ENCODE assay signal across 18 cellular contexts in genomic region chr22:42433754-42434153, GRCh38. TPM values are rescaled to one million over a fixed set of nuclear protein-coding genes. Genes with fewer than 3 reads are reported as not detected.
DNase-seq lines count a peak whose midpoint lies in the region; ATAC-seq and TF ChIP-seq lines count a peak whose summit lies in the region.
"Had no signal": no experiment of that assay in that cellular context is flagged by ENCODE, and none has a peak within 500 bp of the region (broad histone marks: within the 10 kb centered on the region; RNA-seq: fewer than 3 reads in every experiment).

No MANE protein-coding gene starts in this region.

- 38% methylated on average over 10 of the region's 13 CpGs; no CpG with 5 or more reads in 1 of the 2 donors for WGBS in esophagus squamous epithelium, 2 donors
- WGBS in thyroid gland, 2 donors: 25 to 47% methylated on average over 10 to 12 of the region's 13 CpGs

- no peak overlapping the region for H3K4me3 ChIP-seq in esophagus squamous epithelium
- no peak overlapping the region for H3K4me3 ChIP-seq in thyroid gland (replicated peaks in 1 of 3)
- H3K4me3 ChIP-seq: body of pancreas, hepatocyte, PC-9 had no signal

- no peak for TF ChIP-seq CTCF in esophagus squamous epithelium (IDR thresholded peaks at IDR 0.05)
- TF ChIP-seq CTCF in thyroid gland (IDR thresholded peaks at IDR 0.05): peak in 1 of 6 experiments; percentile 14

- no peaks in the 10 kb centered on the region for H3K9me3 ChIP-seq in esophagus squamous epithelium
- H3K9me3 ChIP-seq in thyroid gland: no peaks in the 10 kb centered on the region
- H3K9me3 ChIP-seq: body of pancreas, Caco-2 had no signal

- H3K36me3 ChIP-seq in esophagus squamous epithelium: no peaks in the 10 kb centered on the region
- no peaks in the 10 kb centered on the region for H3K36me3 ChIP-seq in thyroid gland

- H3K27ac ChIP-seq in esophagus squamous epithelium (peak overlapping the region; percentile 40 to 79 (median 60)), thyroid gland (peak overlapping the region; percentile 83 to 95 (median 83))
- H3K27ac ChIP-seq: body of pancreas, hepatocyte, PC-9 had no signal

- H3K4me1 ChIP-seq in esophagus squamous epithelium: peaks cover 28 to 79% (median 39%) of the 10 kb centered on the region in 3 donors
- peaks cover 55 to 71% of the 10 kb centered on the region in 2 donors for H3K4me1 ChIP-seq in thyroid gland

- no peak for TF ChIP-seq POLR2A in esophagus squamous epithelium (IDR thresholded peaks at IDR 0.05)
- peak in 1 of 2 donors; percentile 54 for TF ChIP-seq POLR2A in thyroid gland (IDR thresholded peaks at IDR 0.05)

- DNase-seq in NCI-H526 (lab: John Stamatoyannopoulos, UW) (peak; percentile 5 to 29), NCI-H526 treated with DMSO at 0.1 percent for 48 hours (lab: John Stamatoyannopoulos, UW) (no peak), NCI-H446 treated with DMSO at 0.1 percent for 48 hours (lab: John Stamatoyannopoulos, UW) (peak; percentile 80), esophagus squamous epithelium (lab: John Stamatoyannopoulos, UW) (no peak), thyroid gland (peak; percentile 97 to 98)
- DNase-seq: activated CD4-positive, alpha-beta T cell treated with anti-CD3 and anti-CD28 coated beads, Interleukin-2, amount 10 ng/mL, durations not matched to agents 7 days and 5 days; activated T-cell treated with anti-CD3 and anti-CD28 coated beads, Interleukin-2, amount 50 U/mL, for 4 hours; body of pancreas; Caco-2; kidney glomerular epithelial cell; NCI-H510A treated with DMSO at 0.1 percent for 48 hours; PC-9; stimulated activated CD4-positive, alpha-beta T cell treated with anti-CD3 and anti-CD28 coated beads, Interleukin-4, amount 100 ng/mL, for 24 hours; stimulated activated CD8-positive, alpha-beta memory T cell treated with anti-CD3 and anti-CD28 coated beads, Interleukin-4, amount 100 ng/mL, for 48 hours had no signal

- ATAC-seq in HG02970 (IDR thresholded peaks at IDR 0.05; ENCODE audit: low FRiP score, unreplicated experiment) (no peak), GM21619 (IDR thresholded peaks at IDR 0.05; ENCODE audit: unreplicated experiment) (no peak), GM19324 (IDR thresholded peaks at IDR 0.05; ENCODE audit: low FRiP score, unreplicated experiment) (no peak)
- ATAC-seq: activated T-cell treated with anti-CD3 and anti-CD28 coated beads, Interleukin-2, amount 50 U/mL, for 4 hours; body of pancreas had no signal

- H3K27me3 ChIP-seq in esophagus squamous epithelium (peaks cover 0 to 41% (median 0%) of the 10 kb centered on the region in 4 donors), thyroid gland (no peaks in the 10 kb centered on the region)
- H3K27me3 ChIP-seq: body of pancreas, hepatocyte had no signal

- intact Hi-C loops in esophagus squamous epithelium (cut with DNase I) (loop anchor here (10.0 kb wide), 1 partner anchor 259 kb away; no protein-coding TSS in a partner anchor), thyroid gland (cut with DNase I) (loop anchor here (10.0 kb wide), 1 partner anchor 69 kb away; no protein-coding TSS in a partner anchor)

RNA-seq across cellular contexts. Expression of gene NFAM1, which starts 1.6 kb away (rescaled TPM):
- 1 to 10 TPM in 2 of 4 donors, under 1 TPM in 2; 0.11 to 1.9 (median 0.99) TPM for total RNA-seq in esophagus squamous epithelium
- 1 to 10 TPM in 3 of 4 donors, under 1 TPM in 1; 0.89 to 1.4 (median 1.2) TPM for total RNA-seq in thyroid gland
- total RNA-seq: Caco-2, PC-9 had no signal

Comparison
In these comparisons a context has a peak if more than half of its experiments do, and no peak if none do; other contexts are left out.
1. DNase-seq: peak in NCI-H526 (2 of 2), NCI-H446 treated with DMSO at 0.1 percent for 48 hours (single experiment) and thyroid gland (2 of 2); none in NCI-H526 treated with DMSO at 0.1 percent for 48 hours (single experiment) and esophagus squamous epithelium (single experiment).